ENCODE assay signal across 2 cellular contexts in genomic region chr13:26221399-26221720, GRCh38.
TF ChIP-seq lines count a peak whose summit lies in the region.

No MANE protein-coding gene starts in this region.

TF ChIP-seq in GM12878, 131 proteins besides CTCF, POLR2A, EP300 and RAD21:
- no peak for TF ChIP-seq CBX3 (IDR thresholded peaks at IDR 0.05; ENCODE audit: borderline replicate concordance, low read depth)
- TF ChIP-seq NR2C2 (IDR thresholded peaks at IDR 0.05; ENCODE audit: borderline replicate concordance, control insufficient read depth, insufficient read length, low read depth): no peak
- 0 out of 2 replicates have a peak, but pooled peaks have one; percentile 11 for TF ChIP-seq ZNF687 (IDR thresholded peaks at IDR 0.05)
- peak in 1 of 2 experiments; percentile 67; a peak in 2 of 4 replicates for TF ChIP-seq IKZF2 (IDR thresholded peaks at IDR 0.05)
- no peak for TF ChIP-seq MYB (IDR thresholded peaks at IDR 0.05; ENCODE audit: borderline replicate concordance, low read depth, low read length)
- TF ChIP-seq REST (IDR thresholded peaks at IDR 0.05; ENCODE audit: low read depth, low read length): no peak
- TF ChIP-seq CBX5 (IDR thresholded peaks at IDR 0.05; ENCODE audit: low read depth): no peak
- peak; percentile 69; the same call in 1 of the 2 replicates for TF ChIP-seq ZSCAN29 (IDR thresholded peaks at IDR 0.05)
- TF ChIP-seq EGR1 (IDR thresholded peaks at IDR 0.05; ENCODE audit: borderline replicate concordance in 1 of 2, low read depth in 2 of 2, low read length in 2 of 2): peak in 1 of 2 experiments; percentile 14; a peak in 1 of 3 replicates

TF ChIP-seq in HepG2, 621 proteins besides CTCF, POLR2A, EP300 and RAD21:
- 0 out of 2 replicates have a peak, but pooled peaks have one; percentile 7 for TF ChIP-seq ZNF451 (CRISPR knock-in tag; IDR thresholded peaks at IDR 0.05)
- 0 out of 2 replicates have a peak, but pooled peaks have one; percentile 28 for TF ChIP-seq YEATS2 (CRISPR knock-in tag; IDR thresholded peaks at IDR 0.05; ENCODE audit: borderline replicate concordance)
- TF ChIP-seq ZNF652 (CRISPR knock-in tag; IDR thresholded peaks at IDR 0.05; ENCODE audit: borderline replicate concordance, low read depth): no peak
- TF ChIP-seq MIER3 (CRISPR knock-in tag; IDR thresholded peaks at IDR 0.05; ENCODE audit: borderline replicate concordance): 0 out of 2 replicates have a peak, but pooled peaks have one; percentile 8
- TF ChIP-seq ZFP1 (CRISPR knock-in tag; IDR thresholded peaks at IDR 0.05): 0 out of 2 replicates have a peak, but pooled peaks have one; percentile 15
- TF ChIP-seq ZNF670 (CRISPR knock-in tag; IDR thresholded peaks at IDR 0.05; ENCODE audit: borderline replicate concordance): 0 out of 2 replicates have a peak, but pooled peaks have one; percentile 4
- TF ChIP-seq SSRP1 (CRISPR knock-in tag; IDR thresholded peaks at IDR 0.05): no peak
- no peak for TF ChIP-seq CC2D1A (CRISPR knock-in tag; IDR thresholded peaks at IDR 0.05)
- peak; percentile 88; the same call in 1 of the 2 replicates for TF ChIP-seq NAIF1 (CRISPR knock-in tag; IDR thresholded peaks at IDR 0.05; ENCODE audit: borderline replicate concordance)
- no peak for TF ChIP-seq PITX1 (CRISPR knock-in tag; IDR thresholded peaks at IDR 0.05)
- peak; percentile 5; the same call in 1 of the 2 replicates for TF ChIP-seq ATF2 (CRISPR knock-in tag; IDR thresholded peaks at IDR 0.05)
- 0 out of 2 replicates have a peak, but pooled peaks have one; percentile 10 for TF ChIP-seq RARA (CRISPR knock-in tag; IDR thresholded peaks at IDR 0.05)
- peak; percentile 0; the same call in 1 of the 2 replicates for TF ChIP-seq GLI4 (CRISPR knock-in tag; IDR thresholded peaks at IDR 0.05; ENCODE audit: borderline replicate concordance)
- peak; percentile 39; the same call in 1 of the 2 replicates for TF ChIP-seq WIZ (CRISPR knock-in tag; IDR thresholded peaks at IDR 0.05)
- 0 out of 2 replicates have a peak, but pooled peaks have one; percentile 3 for TF ChIP-seq NFKB2 (CRISPR knock-in tag; IDR thresholded peaks at IDR 0.05; ENCODE audit: borderline replicate concordance)
- TF ChIP-seq KDM2A (CRISPR knock-in tag; IDR thresholded peaks at IDR 0.05; ENCODE audit: borderline replicate concordance, low read depth): 0 out of 2 replicates have a peak, but pooled peaks have one; percentile 3
- no peak for TF ChIP-seq ZNF18 (CRISPR knock-in tag; IDR thresholded peaks at IDR 0.05; ENCODE audit: insufficient replicate concordance)
- TF ChIP-seq ZNF724P (CRISPR knock-in tag; IDR thresholded peaks at IDR 0.05; ENCODE audit: borderline replicate concordance): no peak
- TF ChIP-seq ZC3H13 (CRISPR knock-in tag; IDR thresholded peaks at IDR 0.05): 0 out of 2 replicates have a peak, but pooled peaks have one; percentile 10
- peak; percentile 47; the same call in 1 of the 2 replicates for TF ChIP-seq ZSCAN29 (CRISPR knock-in tag; conservative IDR thresholded peaks at IDR 0.05)
- TF ChIP-seq ZFX (CRISPR knock-in tag; IDR thresholded peaks at IDR 0.05; ENCODE audit: low read depth): peak; percentile 75; the same call in 1 of the 2 replicates
- peak; percentile 70 for TF ChIP-seq HNRNPLL (IDR thresholded peaks at IDR 0.05; ENCODE audit: low read depth, low read length, poor library complexity, severe bottlenecking)
- TF ChIP-seq ZNF792 (CRISPR knock-in tag; IDR thresholded peaks at IDR 0.05): 0 out of 2 replicates have a peak, but pooled peaks have one; percentile 26
TF ChIP-seq in HepG2: peak in this region for 17.
